1 cellular context compared by ENCODE assay signal in the genomic region with DNA sequence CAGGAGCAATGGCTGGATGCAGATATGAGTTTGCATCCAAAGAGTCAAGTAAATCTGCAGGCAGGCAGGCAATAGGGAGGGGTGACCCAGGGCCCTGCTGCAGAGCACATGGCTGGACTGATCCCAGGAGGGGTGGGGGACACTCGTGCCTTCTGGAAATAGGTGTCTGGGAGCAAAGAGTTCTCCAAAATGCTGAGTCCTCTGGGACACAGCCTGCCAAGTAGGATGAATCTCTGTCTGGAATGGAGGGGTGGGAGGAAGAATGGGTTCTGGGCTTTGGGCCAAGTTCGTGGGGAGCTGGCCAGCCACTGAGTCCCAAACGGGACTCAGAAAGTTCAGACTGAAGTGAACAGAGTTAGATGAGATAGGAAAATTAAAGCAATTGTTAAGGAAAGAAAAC.
TF ChIP-seq lines count a peak whose summit lies in the region.

No MANE protein-coding gene starts in this region.

TF ChIP-seq in IMR-90, 13 proteins besides CTCF, POLR2A, EP300 and RAD21 (continued from another document):
- TF ChIP-seq, protein P1, sequence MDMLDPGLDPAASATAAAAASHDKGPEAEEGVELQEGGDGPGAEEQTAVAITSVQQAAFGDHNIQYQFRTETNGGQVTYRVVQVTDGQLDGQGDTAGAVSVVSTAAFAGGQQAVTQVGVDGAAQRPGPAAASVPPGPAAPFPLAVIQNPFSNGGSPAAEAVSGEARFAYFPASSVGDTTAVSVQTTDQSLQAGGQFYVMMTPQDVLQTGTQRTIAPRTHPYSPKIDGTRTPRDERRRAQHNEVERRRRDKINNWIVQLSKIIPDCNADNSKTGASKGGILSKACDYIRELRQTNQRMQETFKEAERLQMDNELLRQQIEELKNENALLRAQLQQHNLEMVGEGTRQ (IDR thresholded peaks at IDR 0.05; ENCODE audit: low read depth, low read length), result no peak
- TF ChIP-seq MAFK (IDR thresholded peaks at IDR 0.05; ENCODE audit: low read depth, low read length) (peak; percentile 31; the same call in 1 of the 2 replicates), NFE2L2 (IDR thresholded peaks at IDR 0.05; ENCODE audit: low read depth, low read length) (no peak), MXI1 (IDR thresholded peaks at IDR 0.05; ENCODE audit: borderline replicate concordance, low read depth, low read length) (no peak), BHLHE40 (IDR thresholded peaks at IDR 0.05; ENCODE audit: low read depth, low read length) (peak; percentile 73)
